1 cellular context compared by ENCODE assay signal in the genomic region with DNA sequence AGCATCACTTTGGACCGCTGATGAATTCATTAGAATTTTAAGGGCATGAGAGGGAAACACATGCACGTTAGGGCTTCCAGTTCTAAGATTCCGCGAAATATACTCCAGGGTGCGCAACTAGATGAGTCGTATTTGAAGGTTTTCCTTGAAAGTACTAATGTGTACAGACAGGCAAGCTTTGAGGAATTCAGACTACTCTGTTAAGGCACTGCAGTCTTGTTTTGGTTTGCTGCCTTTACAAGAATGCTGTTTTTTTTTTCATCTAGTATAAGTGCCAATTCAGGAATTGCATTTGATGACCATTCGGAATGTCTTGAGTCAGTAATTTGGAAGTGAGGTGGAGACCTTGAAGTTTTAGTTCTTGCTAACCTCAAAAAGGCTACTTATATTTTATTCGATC.
TF ChIP-seq lines count a peak whose summit lies in the region.

No MANE protein-coding gene starts in this region.

TF ChIP-seq in HepG2, 621 proteins besides CTCF, POLR2A, EP300 and RAD21:
- TF ChIP-seq MTF2 (CRISPR knock-in tag; IDR thresholded peaks at IDR 0.05; ENCODE audit: borderline replicate concordance) (no peak), RBM22 (optimal IDR thresholded peaks at IDR 0.05; ENCODE audit: low read length) (peak; percentile 26), MAF1 (CRISPR knock-in tag; IDR thresholded peaks at IDR 0.05; ENCODE audit: borderline replicate concordance) (no peak)
